In the genomic region with DNA sequence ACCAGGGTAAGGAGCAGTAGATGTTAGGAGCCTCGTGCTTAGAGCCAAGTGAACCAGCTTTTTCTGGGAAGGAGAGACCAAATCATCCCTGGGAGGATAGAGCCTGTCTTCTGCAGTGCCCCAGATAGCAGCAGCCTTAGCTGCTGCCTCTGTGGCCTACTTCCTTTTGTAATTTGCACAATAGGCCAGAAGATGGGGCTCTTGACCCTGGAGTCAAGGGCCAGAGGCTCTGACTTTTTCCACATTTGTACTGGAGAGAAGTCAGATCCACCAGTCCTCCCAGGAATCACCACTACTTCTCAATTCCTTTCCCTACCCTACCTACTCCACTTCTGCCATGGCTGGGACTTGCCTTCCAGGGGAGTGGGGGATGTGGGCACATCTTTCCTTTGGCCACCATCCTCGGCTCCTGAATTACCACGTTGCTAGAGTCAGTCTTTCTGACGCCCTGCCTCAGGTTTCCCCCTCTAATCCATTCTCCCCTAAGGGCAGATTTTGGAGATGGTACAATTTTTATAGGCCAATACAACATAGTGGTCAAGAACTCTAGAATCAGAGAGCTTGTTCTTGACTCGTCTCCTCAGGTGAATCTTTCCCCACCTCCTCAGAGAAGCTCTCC, we compare ENCODE assay signal across 1 cellular context.
A peak's percentile ranks its signal among the peaks of the same experiment; 100 is the strongest.
TF ChIP-seq lines count a peak whose summit lies in the region.

No MANE protein-coding gene starts in this region.

TF ChIP-seq in H1, 55 proteins besides CTCF, POLR2A, EP300 and RAD21:
- no peak for TF ChIP-seq RFX5 (IDR thresholded peaks at IDR 0.05; ENCODE audit: borderline replicate concordance, low read depth, low read length)
- 0 out of 4 replicates have a peak, but pooled peaks of 1 of the 2 experiments have one; percentile 23 for TF ChIP-seq SIN3A (conservative IDR thresholded peaks at IDR 0.05 in 1 of 2, IDR thresholded peaks at IDR 0.05 in 1 of 2; ENCODE audit: low read depth in 1 of 2, low read length in 2 of 2)
